ENCODE assay signal across 19 cellular contexts in genomic region chr15:101526442-101526841, GRCh38. TPM values are rescaled to one million over a fixed set of nuclear protein-coding genes. Genes with fewer than 3 reads are reported as not detected.
DNase-seq lines count a peak whose midpoint lies in the region; ATAC-seq, FAIRE-seq and TF ChIP-seq lines count a peak whose summit lies in the region.
"Had no signal": no experiment of that assay in that cellular context is flagged by ENCODE, and none has a peak within 500 bp of the region (broad histone marks: within the 10 kb centered on the region; RNA-seq: fewer than 3 reads in every experiment).

No MANE protein-coding gene starts in this region.

- H3K36me3 ChIP-seq in mesenchymal stem cell (ENCODE audit: control insufficient read depth in 1 of 2, insufficient read depth in 2 of 2, low read depth in 1 of 2, low read length in 2 of 2): no peaks in the 10 kb centered on the region
- H3K36me3 ChIP-seq: Peyer's patch, SJSA1 had no signal

- H3K9ac ChIP-seq in mesenchymal stem cell (ENCODE audit: low read length): no peak overlapping the region

- H2BK5ac ChIP-seq in mesenchymal stem cell (ENCODE audit: low read depth, low read length, poor library complexity, severe bottlenecking): no peak overlapping the region

- H2BK12ac ChIP-seq in mesenchymal stem cell (ENCODE audit: low read length in 2 of 2): no peak overlapping the region

- peak overlapping the region; percentile 68 to 83; a peak in 4 of 6 replicates for H3K27ac ChIP-seq in A549
- H3K27ac ChIP-seq in mesenchymal stem cell (ENCODE audit: low read length, poor library complexity, severe bottlenecking): no peak overlapping the region
- H3K27ac ChIP-seq: SJSA1 had no signal

- H3K4me2 ChIP-seq in A549 (no peak overlapping the region), mesenchymal stem cell (ENCODE audit: low read length, poor library complexity, severe bottlenecking) (no peak overlapping the region)

- 83% methylated on average over 13 of the region's 13 CpGs for WGBS in A549 (ENCODE audit: missing lambda C conversion rate)
- 86% methylated on average over 11 of the region's 13 CpGs for WGBS in mesenchymal stem cell

- no peak overlapping the region for H3K27ac Mint-ChIP-seq in stimulated activated effector memory CD8-positive, alpha-beta T cell treated with anti-CD3 and anti-CD28 coated beads, Interleukin-12 subunit alpha, Interleukin-12 subunit beta, amount 100 ng/mL, for 72 hours
- H3K27ac Mint-ChIP-seq: HFFc6 had no signal

- no peak for TF ChIP-seq CTCF in A549 (IDR thresholded peaks at IDR 0.05)
- no peak for TF ChIP-seq CTCF in GM10266 (IDR thresholded peaks at IDR 0.05; ENCODE audit: control insufficient read depth, insufficient read depth, low read depth, missing control alignments)

- H3K23ac ChIP-seq in mesenchymal stem cell (ENCODE audit: low read length in 2 of 2): no peak overlapping the region

- H3K9me3 Mint-ChIP-seq in stimulated activated effector memory CD8-positive, alpha-beta T cell treated with anti-CD3 and anti-CD28 coated beads, Interleukin-12 subunit alpha, Interleukin-12 subunit beta, amount 100 ng/mL, for 72 hours: no peaks in the 10 kb centered on the region
- H3K9me3 Mint-ChIP-seq: HFFc6 had no signal

- no peak for DNase-seq in A549 (ENCODE audit: low read depth in 1 of 2, low spot score in 1 of 2)
- peak; percentile 8 for DNase-seq in GM10266 (ENCODE audit: extremely low spot score)
- peak; percentile 39 for DNase-seq in ecto neural progenitor cell (ENCODE audit: low spot score)
- DNase-seq in mesenchymal stem cell: no peak
- DNase-seq in NCI-H2107 (lab: John Stamatoyannopoulos, UW): no peak
- no peak for DNase-seq in stimulated activated effector memory CD8-positive, alpha-beta T cell treated with anti-CD3 and anti-CD28 coated beads, Interleukin-12 subunit alpha, Interleukin-12 subunit beta, amount 100 ng/mL, for 72 hours (ENCODE audit: low spot score in 2 of 2)
- DNase-seq in DMS53 (lab: John Stamatoyannopoulos, UW): no peak
- DNase-seq: DND-41, HFFc6, NCI-H1105, NCI-H2081, NCI-H446 treated with DMSO at 0.1 percent for 48 hours, Peyer's patch had no signal

- H2BK15ac ChIP-seq in mesenchymal stem cell (ENCODE audit: low read depth, poor library complexity, severe bottlenecking): peak overlapping the region; percentile 70

- H3K9me3 ChIP-seq in A549: no peaks in the 10 kb centered on the region
- no peaks in the 10 kb centered on the region for H3K9me3 ChIP-seq in mesenchymal stem cell (ENCODE audit: control insufficient read depth, low read length)
- H3K9me3 ChIP-seq: Peyer's patch, SJSA1 had no signal

- CTCF ChIA-PET in A549 (lab: Yijun Ruan, JAX): interaction anchor here (1.2 to 2.2 kb wide), 2 partner anchors 18 to 115 kb away, joined by 3 to 11 read pairs; no protein-coding TSS in a partner anchor

- ATAC-seq in A549: no peak
- ATAC-seq in stimulated activated effector memory CD8-positive, alpha-beta T cell treated with anti-CD3 and anti-CD28 coated beads, Interleukin-12 subunit alpha, Interleukin-12 subunit beta, amount 100 ng/mL, for 72 hours: no peak
- no peak for ATAC-seq in GM18519 (IDR thresholded peaks at IDR 0.05; ENCODE audit: low FRiP score, unreplicated experiment)

- no peak overlapping the region for H2AK5ac ChIP-seq in mesenchymal stem cell (ENCODE audit: low read length, severe bottlenecking)

- H3K4me1 Mint-ChIP-seq in stimulated activated effector memory CD8-positive, alpha-beta T cell treated with anti-CD3 and anti-CD28 coated beads, Interleukin-12 subunit alpha, Interleukin-12 subunit beta, amount 100 ng/mL, for 72 hours: no peaks in the 10 kb centered on the region

- H2BK120ac ChIP-seq in mesenchymal stem cell (ENCODE audit: low read depth, low read length): no peak overlapping the region

- peak overlapping the region; percentile 18 for H4K91ac ChIP-seq in mesenchymal stem cell (ENCODE audit: low read length)

- TF ChIP-seq RAD21 in A549 (conservative IDR thresholded peaks at IDR 0.05 in 1 of 2, IDR thresholded peaks at IDR 0.05 in 1 of 2): no peak

- H3K36me3 Mint-ChIP-seq in stimulated activated effector memory CD8-positive, alpha-beta T cell treated with anti-CD3 and anti-CD28 coated beads, Interleukin-12 subunit alpha, Interleukin-12 subunit beta, amount 100 ng/mL, for 72 hours: no peaks in the 10 kb centered on the region
- H3K36me3 Mint-ChIP-seq: CD14-positive monocyte had no signal

- no peak overlapping the region for H3K14ac ChIP-seq in mesenchymal stem cell (ENCODE audit: low read length in 2 of 2)

- peaks cover 41% of the 10 kb centered on the region for H3K4me1 ChIP-seq in A549
- H3K4me1 ChIP-seq in mesenchymal stem cell (ENCODE audit: control insufficient read depth, insufficient read depth, low read depth, low read length): peaks cover 25% of the 10 kb centered on the region

- H3K4me3 Mint-ChIP-seq in stimulated activated effector memory CD8-positive, alpha-beta T cell treated with anti-CD3 and anti-CD28 coated beads, Interleukin-12 subunit alpha, Interleukin-12 subunit beta, amount 100 ng/mL, for 72 hours: no peak overlapping the region
- H3K4me3 Mint-ChIP-seq: CD14-positive monocyte, HFFc6 had no signal

- H3K4me3 ChIP-seq in A549 (no peak overlapping the region), mesenchymal stem cell (ENCODE audit: insufficient read depth in 1 of 2, low read depth in 1 of 2, low read length in 2 of 2) (no peak overlapping the region)
- H3K4me3 ChIP-seq: Peyer's patch, SJSA1 had no signal

- peak overlapping the region in 1 of 2 experiments; percentile 40 for H3K4ac ChIP-seq in mesenchymal stem cell (ENCODE audit: low read depth in 1 of 2, low read length in 2 of 2)

- H3K79me1 ChIP-seq in mesenchymal stem cell (replicated peaks; ENCODE audit: low read length, poor library complexity, severe bottlenecking): no peaks in the 10 kb centered on the region

- peaks cover 17 to 58% of the 10 kb centered on the region in 2 experiments for H3K27me3 ChIP-seq in mesenchymal stem cell (ENCODE audit: control insufficient read depth in 1 of 2, insufficient read depth in 1 of 2, low read length in 2 of 2)
- H3K27me3 ChIP-seq: Peyer's patch, SJSA1 had no signal

- peak overlapping the region in 1 of 2 experiments; percentile 71 for H3K18ac ChIP-seq in mesenchymal stem cell (ENCODE audit: low read depth in 1 of 2, low read length in 2 of 2)

- TF ChIP-seq POLR2A in A549 (IDR thresholded peaks at IDR 0.05; ENCODE audit: low read length): no peak

- no peak overlapping the region for H2AFZ ChIP-seq in mesenchymal stem cell (ENCODE audit: low read depth, low read length)

- POLR2A ChIA-PET in A549 (lab: Yijun Ruan, JAX): no interaction called here

- no peak for FAIRE-seq in A549 (lab: Jason Lieb, UNC)
- FAIRE-seq: G401.6, H54, HTR-8/SVneo had no signal

- no peak for TF ChIP-seq EP300 in A549 (IDR thresholded peaks at IDR 0.05)

- no peak overlapping the region for H4K8ac ChIP-seq in mesenchymal stem cell (ENCODE audit: low read length)

TF ChIP-seq in A549, 52 proteins besides CTCF, POLR2A, EP300 and RAD21:
- TF ChIP-seq MAX (IDR thresholded peaks at IDR 0.05): no peak
- TF ChIP-seq RFX5 (IDR thresholded peaks at IDR 0.05): no peak
- no peak for TF ChIP-seq E2F6 (IDR thresholded peaks at IDR 0.05; ENCODE audit: borderline replicate concordance, low read depth)
- TF ChIP-seq CHD2 (IDR thresholded peaks at IDR 0.05; ENCODE audit: low read length, partially characterized antibody): no peak
- no peak for TF ChIP-seq TP53 (CRISPR knock-in tag; IDR thresholded peaks at IDR 0.05)
- TF ChIP-seq FOSL2 (IDR thresholded peaks at IDR 0.05): no peak
- TF ChIP-seq FOSL2 (CRISPR knock-in tag; IDR thresholded peaks at IDR 0.05): no peak

RNA-seq across cellular contexts. Expression of gene PCSK6, which starts 36.9 kb away (rescaled TPM):
- polyA plus RNA-seq in A549 (2011; rRNA removed) (15.2 and 20.1 TPM in 2 replicates), A549 (2017; fragmentation: RNase III; extraction: RNeasy Plus Mini Kit Qiagen cat#74134 plus additional on column Dnase treatment) (10.0 to 11.1 TPM (median 10.8 TPM) in 3 replicates)
- polyA plus RNA-seq in A549 (2012; cell fraction: cytosol; rRNA removed): 12.2 and 16.7 TPM in 2 replicates
- polyA plus RNA-seq in A549 (2012; cell fraction: nucleus; rRNA removed): 12.2 and 21.3 TPM in 2 replicates
- polyA minus RNA-seq in A549 (2011; rRNA and poly(A)+ RNA removed): 32.2 and 37.3 TPM in 2 replicates
- 49.7 TPM for polyA plus RNA-seq in mesenchymal stem cell (2013, experiment 1 of 2)
- 51.6 TPM for polyA plus RNA-seq in mesenchymal stem cell (2013, experiment 2 of 2)

Comparison
In these comparisons a context has a peak if more than half of its experiments do, and no peak if none do; other contexts are left out.
1. DNase-seq: peak in GM10266 (single experiment) and ecto neural progenitor cell (single experiment); none in A549 (0 of 2), mesenchymal stem cell (single experiment), NCI-H2107 (single experiment), stimulated activated effector memory CD8-positive, alpha-beta T cell treated with anti-CD3 and anti-CD28 coated beads, Interleukin-12 subunit alpha, Interleukin-12 subunit beta, amount 100 ng/mL, for 72 hours (0 of 2) and DMS53 (single experiment).